In the genomic region with DNA sequence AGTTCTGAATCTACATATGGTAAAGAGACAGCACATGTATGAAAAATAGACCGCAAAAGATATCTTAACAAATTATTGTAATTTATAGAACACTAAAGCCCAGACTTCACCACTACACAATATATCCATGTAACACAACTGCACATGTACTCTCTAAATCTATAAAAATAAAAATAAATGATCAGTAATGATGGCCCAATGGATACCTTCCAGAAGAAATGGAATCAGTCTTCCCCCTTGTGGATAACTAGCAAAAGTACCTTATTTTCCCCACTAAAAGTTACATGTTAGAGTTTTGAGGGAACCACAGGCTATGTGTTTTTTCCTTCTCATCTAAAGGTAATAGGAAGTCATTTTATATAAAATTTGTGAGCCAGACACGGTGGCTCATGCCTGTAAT, we compare ENCODE assay signal across 10 cellular contexts. TPM values are rescaled to one million over a fixed set of nuclear protein-coding genes. Genes with fewer than 3 reads are reported as not detected.
DNase-seq lines count a peak whose midpoint lies in the region; TF ChIP-seq lines count a peak whose summit lies in the region.
"Had no signal": no experiment of that assay in that cellular context is flagged by ENCODE, and none has a peak within 500 bp of the region (broad histone marks: within the 10 kb centered on the region; RNA-seq: fewer than 3 reads in every experiment).

No MANE protein-coding gene starts in this region.

- no peak overlapping the region for H3K27ac ChIP-seq in CD4-positive, alpha-beta memory T cell (ENCODE audit: low read depth, low read length)
- H3K27ac ChIP-seq in WERI-Rb-1, result no peak overlapping the region

- intact Hi-C loops in CD4-positive, alpha-beta memory T cell (cut with micrococcal nuclease), result no loop called here

- peak; percentile 64 for DNase-seq in ACHN
- DNase-seq in GM12865 (ENCODE audit: low read depth), result no peak
- DNase-seq in RKO (ENCODE audit: low spot score), result peak; percentile 68
- DNase-seq in fibroblast of the aortic adventitia (ENCODE audit: low read depth), result peak; percentile 31
- DNase-seq in CD4-positive, alpha-beta memory T cell, result no peak
- DNase-seq in WERI-Rb-1, result no peak
- no peak for DNase-seq in NCI-H1694 treated with DMSO at 0.1 percent for 48 hours (lab: John Stamatoyannopoulos, UW)
- DNase-seq in GM13976 (ENCODE audit: low spot score), result no peak
- DNase-seq: NCI-H1092 treated with DMSO at 0.1 percent for 48 hours had no signal

- H3K27ac Mint-ChIP-seq in CD4-positive, alpha-beta memory T cell, result peak overlapping the region in 1 of 7 donors; percentile 22

- H3K27me3 Mint-ChIP-seq in CD4-positive, alpha-beta memory T cell, result peaks cover 0 to 4% of the 10 kb centered on the region in 2 donors

- H3K36me3 ChIP-seq in CD4-positive, alpha-beta memory T cell (ENCODE audit: insufficient read depth, low read length), result no peaks in the 10 kb centered on the region
- H3K36me3 ChIP-seq in WERI-Rb-1, result no peaks in the 10 kb centered on the region

- peaks cover 4% of the 10 kb centered on the region for H3K27me3 ChIP-seq in CD4-positive, alpha-beta memory T cell (ENCODE audit: insufficient read depth, low read length)
- no peaks in the 10 kb centered on the region for H3K27me3 ChIP-seq in WERI-Rb-1 (ENCODE audit: insufficient read depth, low read depth, severe bottlenecking)

- H3K36me3 Mint-ChIP-seq in CD4-positive, alpha-beta memory T cell, result no peaks in the 10 kb centered on the region

- CTCF ChIA-PET in CD4-positive, alpha-beta memory T cell (lab: Charles Lee; ENCODE audit: partially characterized antibody), result interaction anchor here (2.3 kb wide), 1 partner anchor 10 kb away, joined by 11 read pairs; no protein-coding TSS in a partner anchor

- H3K9me3 Mint-ChIP-seq in CD4-positive, alpha-beta memory T cell, result peaks cover 0 to 2% (median 0%) of the 10 kb centered on the region in 8 donors
- H3K9me3 Mint-ChIP-seq: activated naive CD4-positive, alpha-beta T cell treated with anti-CD3 and anti-CD28 coated beads, Interleukin-2, amount 50 U/mL, for 72 hours had no signal

- POLR2A ChIA-PET in CD4-positive, alpha-beta memory T cell (lab: Charles Lee; ENCODE audit: partially characterized antibody), result no interaction called here

- peaks cover 17% of the 10 kb centered on the region for H3K4me1 ChIP-seq in CD4-positive, alpha-beta memory T cell (ENCODE audit: insufficient read depth, low read length)

- no peaks in the 10 kb centered on the region for H3K9me3 ChIP-seq in CD4-positive, alpha-beta memory T cell (ENCODE audit: control insufficient read depth in 1 of 2, low read length in 2 of 2)
- no peaks in the 10 kb centered on the region for H3K9me3 ChIP-seq in WERI-Rb-1 (ENCODE audit: severe bottlenecking)

- TF ChIP-seq CTCF in GM12865 (IDR thresholded peaks at IDR 0.05; ENCODE audit: insufficient read depth, low read depth, low read length, missing control alignments) (peak; percentile 4), fibroblast of the aortic adventitia (IDR thresholded peaks at IDR 0.05; ENCODE audit: insufficient read depth, low read length) (peak; percentile 39), WERI-Rb-1 (IDR thresholded peaks at IDR 0.05; ENCODE audit: low read depth, low read length) (no peak), GM13976 (IDR thresholded peaks at IDR 0.05; ENCODE audit: borderline replicate concordance, control extremely low read depth, extremely low read depth, insufficient read depth, missing control alignments) (no peak)

- H3K4me3 ChIP-seq in GM12865 (ENCODE audit: low read depth, low read length) (no peak overlapping the region), fibroblast of the aortic adventitia (ENCODE audit: low read depth, low read length) (no peak overlapping the region), WERI-Rb-1 (ENCODE audit: low read depth, low read length) (no peak overlapping the region)
- H3K4me3 ChIP-seq in CD4-positive, alpha-beta memory T cell (ENCODE audit: low read length in 2 of 2), result no peak overlapping the region

- in situ Hi-C loops in ACHN (cut with HindIII; ENCODE audit: low pct_ligation_motif_present, low pct_unique_long_range_greater_than_20kb, low sequenced_read_pairs) (no loop called here), GM13976 (cut with MboI; ENCODE audit: low sequenced_read_pairs, unreplicated experiment) (no loop called here)

- peaks cover 10 to 25% (median 18%) of the 10 kb centered on the region in 4 donors for H3K4me1 Mint-ChIP-seq in CD4-positive, alpha-beta memory T cell

- H3K4me3 Mint-ChIP-seq in CD4-positive, alpha-beta memory T cell, result peak overlapping the region in 1 of 8 donors; percentile 2

RNA-seq across cellular contexts. Expression of a gene that starts 25.7 kb away (rescaled TPM):
- total RNA-seq in fibroblast of the aortic adventitia (ENCODE audit: low replicate concordance), result 10.8 and 11.3 TPM in 2 replicates
- 1 to 10 TPM; 8.8 to 9.2 TPM for total RNA-seq in CD4-positive, alpha-beta memory T cell
- polyA plus RNA-seq in CD4-positive, alpha-beta memory T cell, result 1 to 10 TPM; 1.6 to 4.0 TPM

RNA-seq across cellular contexts. Expression of a gene that starts 45.8 kb away (rescaled TPM):
- 121 and 133 TPM in 2 replicates for total RNA-seq in fibroblast of the aortic adventitia (ENCODE audit: low replicate concordance)
- 10 to 100 TPM; 35.6 to 43.5 TPM for total RNA-seq in CD4-positive, alpha-beta memory T cell
- 100 to 1,000 TPM; 245 to 353 TPM for polyA plus RNA-seq in CD4-positive, alpha-beta memory T cell

RNA-seq across cellular contexts. Expression of a gene that starts 46.0 kb away (rescaled TPM):
- total RNA-seq in fibroblast of the aortic adventitia (ENCODE audit: low replicate concordance), result 28.4 and 53.1 TPM in 2 replicates
- total RNA-seq in CD4-positive, alpha-beta memory T cell, result 10 to 100 TPM; 48.4 to 49.1 TPM
- 10 to 100 TPM; 42.5 to 53.3 TPM for polyA plus RNA-seq in CD4-positive, alpha-beta memory T cell

Comparison
In these comparisons a context has a peak if more than half of its experiments do, and no peak if none do; other contexts are left out.
1. DNase-seq: peak in ACHN (single experiment), RKO (single experiment) and fibroblast of the aortic adventitia (single experiment); none in GM12865 (single experiment), CD4-positive, alpha-beta memory T cell (0 of 5), WERI-Rb-1 (single experiment), NCI-H1694 treated with DMSO at 0.1 percent for 48 hours (single experiment) and GM13976 (single experiment).
2. CTCF ChIP-seq: peak in GM12865 (single experiment) and fibroblast of the aortic adventitia (single experiment); none in WERI-Rb-1 (single experiment) and GM13976 (single experiment).